ENCODE assay signal across 16 cellular contexts in genomic region chr4:94551616-94552564, GRCh38.
DNase-seq lines count a peak whose midpoint lies in the region; ATAC-seq and TF ChIP-seq lines count a peak whose summit lies in the region.
"Had no signal": no experiment of that assay in that cellular context is flagged by ENCODE, and none has a peak within 500 bp of the region (broad histone marks: within the 10 kb centered on the region; RNA-seq: fewer than 3 reads in every experiment).

No MANE protein-coding gene starts in this region.

- no peak overlapping the region for H3K4ac ChIP-seq in IMR-90 (ENCODE audit: low read depth, low read length)

- H3K9me3 ChIP-seq in IMR-90 (ENCODE audit: control insufficient read depth, insufficient read depth, low read length) (no peaks in the 10 kb centered on the region), gastrocnemius medialis (no peaks in the 10 kb centered on the region), stomach (no peaks in the 10 kb centered on the region)
- H3K9me3 ChIP-seq: BLaER1 treated with 17β-estradiol and CSF1 and Interleukin-3, amounts not matched to agents 10 nM and 100 nM had no signal

- in situ Hi-C loops in IMR-90 (cut with MboI; ENCODE audit: low sequenced_read_pairs) (no loop called here), astrocyte of the spinal cord (cut with HindIII; ENCODE audit: low sequenced_read_pairs) (no loop called here), gastrocnemius medialis (cut with MboI; ENCODE audit: low sequenced_read_pairs in 4 of 4) (no loop called here)

- no TSS peak for BruUV-seq in IMR-90 (replicated peaks; lab: Mats Ljungman, UMichigan)

- no peak overlapping the region for H3K56ac ChIP-seq in IMR-90 (ENCODE audit: extremely low read depth, insufficient read depth, low read length)

- no peaks in the 10 kb centered on the region for H3K27me3 ChIP-seq in IMR-90 (ENCODE audit: control insufficient read depth, insufficient read depth, low read length)
- H3K27me3 ChIP-seq in gastrocnemius medialis: no peaks in the 10 kb centered on the region
- H3K27me3 ChIP-seq in stomach: no peaks in the 10 kb centered on the region
- H3K27me3 ChIP-seq: BLaER1 treated with 17β-estradiol and CSF1 and Interleukin-3, amounts not matched to agents 10 nM and 100 nM had no signal

- H2BK120ac ChIP-seq in IMR-90 (ENCODE audit: low read depth, low read length): no peak overlapping the region

- TF ChIP-seq EP300 in stomach (IDR thresholded peaks at IDR 0.05): no peak

- H2BK15ac ChIP-seq in IMR-90 (ENCODE audit: low read depth, low read length): no peak overlapping the region

- H3K23ac ChIP-seq in IMR-90 (ENCODE audit: low read depth, low read length): no peak overlapping the region

- H4K91ac ChIP-seq in IMR-90 (ENCODE audit: insufficient read depth, low read depth, low read length): no peak overlapping the region

- H2AK5ac ChIP-seq in IMR-90 (ENCODE audit: low read depth, low read length): no peak overlapping the region

- H3K36me3 ChIP-seq in IMR-90 (ENCODE audit: control insufficient read depth, insufficient read depth, low read length) (no peaks in the 10 kb centered on the region; the same call in 1 of the 2 replicates), gastrocnemius medialis (peaks cover 0 to 2% of the 10 kb centered on the region in 2 donors), stomach (no peaks in the 10 kb centered on the region)

- no peak overlapping the region for H3K9ac ChIP-seq in IMR-90 (ENCODE audit: low read depth, low read length)
- H3K9ac ChIP-seq: BLaER1 treated with 17β-estradiol and CSF1 and Interleukin-3, amounts not matched to agents 10 nM and 100 nM had no signal

- no peak overlapping the region for H3K4me2 ChIP-seq in IMR-90 (ENCODE audit: low read depth, low read length)
- H3K4me2 ChIP-seq: BLaER1 treated with 17β-estradiol and CSF1 and Interleukin-3, amounts not matched to agents 10 nM and 100 nM had no signal

- intact Hi-C loops in IMR-90 (cut with micrococcal nuclease) (no loop called here), gastrocnemius medialis (cut with DNase I; ENCODE audit: low total_unique reads) (no loop called here), stomach (cut with DNase I; ENCODE audit: low total_unique reads) (no loop called here)

- H2AK9ac ChIP-seq in IMR-90 (replicated peaks; ENCODE audit: low read depth, low read length, poor library complexity): no peak overlapping the region

- DNase-seq in IMR-90: peak; percentile 45
- DNase-seq in astrocyte of the spinal cord (ENCODE audit: low read depth, low spot score): peak; percentile 58
- peak; percentile 43 for DNase-seq in glomerular visceral epithelial cell (ENCODE audit: extremely low spot score)
- DNase-seq in gastrocnemius medialis: no peak
- DNase-seq in NCI-H1930 (lab: John Stamatoyannopoulos, UW): no peak
- DNase-seq in stomach: no peak
- DNase-seq: activated naive CD4-positive, alpha-beta T cell treated with anti-CD3 and anti-CD28 coated beads for 36 hours; DMS79 treated with DMSO at 0.1 percent for 48 hours; H9; naive B cell; NCI-H1105; NCI-H2171 had no signal

- H3K9me1 ChIP-seq in IMR-90 (ENCODE audit: insufficient read depth, low read length): peaks cover 2% of the 10 kb centered on the region; the same call in 1 of the 2 replicates

- peak overlapping the region in 1 of 2 experiments; percentile 42; a peak in 1 of 4 replicates for H4K8ac ChIP-seq in IMR-90 (ENCODE audit: low read depth in 2 of 2, low read length in 2 of 2)

- TF ChIP-seq RAD21 in IMR-90 (IDR thresholded peaks at IDR 0.05; ENCODE audit: low read length): no peak

- H2BK5ac ChIP-seq in IMR-90 (ENCODE audit: low read depth, low read length, poor library complexity, severe bottlenecking): no peak overlapping the region

- POLR2A ChIA-PET in IMR-90 (lab: Charles Lee; ENCODE audit: unreplicated experiment): interaction anchor here (0.6 kb wide), 1 partner anchor 140 kb away, joined by 3 read pairs; no protein-coding TSS in a partner anchor

- CTCF ChIA-PET in IMR-90 (lab: Yijun Ruan, JAX): interaction anchor here (1.0 kb wide), 1 partner anchor 18 kb away, joined by 3 read pairs; no protein-coding TSS in a partner anchor

- no peak overlapping the region for H3K27ac ChIP-seq in IMR-90 (ENCODE audit: insufficient read depth, low read length)
- H3K27ac ChIP-seq in gastrocnemius medialis: peak overlapping the region in 3 of 4 donors; percentile 77 to 81 (median 80)
- H3K27ac ChIP-seq in stomach: no peak overlapping the region
- H3K27ac ChIP-seq: BLaER1 treated with 17β-estradiol and CSF1 and Interleukin-3, amounts not matched to agents 10 nM and 100 nM had no signal

- TF ChIP-seq POLR2A in IMR-90 (IDR thresholded peaks at IDR 0.05; ENCODE audit: low read depth, low read length): no peak
- no peak for TF ChIP-seq POLR2A in gastrocnemius medialis (IDR thresholded peaks at IDR 0.05)
- no peak for TF ChIP-seq POLR2A in stomach (IDR thresholded peaks at IDR 0.05)

- no peak overlapping the region for H3K14ac ChIP-seq in IMR-90 (replicated peaks; ENCODE audit: low read depth, low read length)

- ATAC-seq in IMR-90 (ENCODE audit: low read depth): no peak
- ATAC-seq in gastrocnemius medialis: no peak
- no peak for ATAC-seq in GM18517 (IDR thresholded peaks at IDR 0.05; ENCODE audit: unreplicated experiment)
- ATAC-seq: activated CD4-positive, CD25-positive, alpha-beta regulatory T cell treated with anti-CD3 and anti-CD28 coated beads, Interleukin-2, amount 50 U/mL, for 24 hours; stimulated activated memory B cell treated with anti-CD40 and anti-IgM and Interleukin-4, amounts not matched to agents 10 μg/mL and 1 μg/mL and 100 μg/mL, for 72 hours had no signal

- no peaks in the 10 kb centered on the region; the same call in 1 of the 2 replicates for H4K20me1 ChIP-seq in IMR-90 (ENCODE audit: insufficient read depth, low read length)

- H2AFZ ChIP-seq in IMR-90 (replicated peaks; ENCODE audit: low read length, poor library complexity): no peak overlapping the region

- H2BK20ac ChIP-seq in IMR-90 (ENCODE audit: low read depth, low read length): no peak overlapping the region

- no CpG with 5 or more reads among the region's 3 CpGs for WGBS in IMR-90 (ENCODE audit: extremely low coverage in 2 of 2, insufficient read length in 1 of 2), 2 experiments
- 89 to 93% (median 91%) methylated on average over 3 of the region's 3 CpGs for WGBS in stomach, 5 donors

- H3K4me3 ChIP-seq in IMR-90 (ENCODE audit: insufficient read depth, low read depth, low read length): no peak overlapping the region
- H3K4me3 ChIP-seq in astrocyte of the spinal cord (ENCODE audit: low read depth, low read length): no peak overlapping the region
- H3K4me3 ChIP-seq in gastrocnemius medialis: no peak overlapping the region
- H3K4me3 ChIP-seq in stomach: no peak overlapping the region
- H3K4me3 ChIP-seq: BLaER1 treated with 17β-estradiol and CSF1 and Interleukin-3, amounts not matched to agents 10 nM and 100 nM had no signal

- H4K5ac ChIP-seq in IMR-90 (ENCODE audit: low read depth, low read length): peak overlapping the region; percentile 33; the same call in 1 of the 2 replicates

- H3K79me1 ChIP-seq in IMR-90 (ENCODE audit: low read depth in 1 of 2, low read length in 2 of 2): peaks cover 16 to 33% of the 10 kb centered on the region in 2 experiments

- peaks cover 1% of the 10 kb centered on the region; the same call in 1 of the 2 replicates for H3K4me1 ChIP-seq in IMR-90 (ENCODE audit: control insufficient read depth, insufficient read depth, low read length)
- peaks cover 27 to 36% of the 10 kb centered on the region in 2 donors for H3K4me1 ChIP-seq in gastrocnemius medialis
- peaks cover 5 to 20% (median 11%) of the 10 kb centered on the region in 4 donors for H3K4me1 ChIP-seq in stomach

- H3K18ac ChIP-seq in IMR-90 (ENCODE audit: low read depth, low read length): no peak overlapping the region; the same call in 1 of the 2 replicates

- dilution Hi-C loops in IMR-90 (cut with HindIII; ENCODE audit: low sequenced_read_pairs, unreplicated experiment): no loop called here

- TF ChIP-seq CTCF in IMR-90 (conservative IDR thresholded peaks at IDR 0.05; ENCODE audit: low read depth, low read length): no peak
- no peak for TF ChIP-seq CTCF in astrocyte of the spinal cord (IDR thresholded peaks at IDR 0.05; ENCODE audit: low read depth, low read length)
- TF ChIP-seq CTCF in gastrocnemius medialis (IDR thresholded peaks at IDR 0.05 in 4 of 5, conservative IDR thresholded peaks at IDR 0.05 in 1 of 5): no peak
- TF ChIP-seq CTCF in stomach (IDR thresholded peaks at IDR 0.05): no peak

TF ChIP-seq in IMR-90, 13 proteins besides CTCF, POLR2A, EP300 and RAD21:
- TF ChIP-seq FOS (IDR thresholded peaks at IDR 0.05; ENCODE audit: low read depth, low read length) (no peak), CHD1 (IDR thresholded peaks at IDR 0.05; ENCODE audit: low read depth, low read length) (no peak), MAFK (IDR thresholded peaks at IDR 0.05; ENCODE audit: low read depth, low read length) (no peak), CEBPB (IDR thresholded peaks at IDR 0.05; ENCODE audit: low read depth, low read length) (0 out of 2 replicates have a peak, but pooled peaks have one; percentile 18)

Comparison
In these comparisons a context has a peak if more than half of its experiments do, and no peak if none do; other contexts are left out.
1. DNase-seq: peak in IMR-90 (single experiment), astrocyte of the spinal cord (single experiment) and glomerular visceral epithelial cell (single experiment); none in gastrocnemius medialis (0 of 2), NCI-H1930 (0 of 2) and stomach (single experiment).
2. H3K27ac ChIP-seq: peak in gastrocnemius medialis (3 of 4); none in IMR-90 (single experiment) and stomach (0 of 5).